14 cellular contexts compared by ENCODE assay signal in the genomic region with DNA sequence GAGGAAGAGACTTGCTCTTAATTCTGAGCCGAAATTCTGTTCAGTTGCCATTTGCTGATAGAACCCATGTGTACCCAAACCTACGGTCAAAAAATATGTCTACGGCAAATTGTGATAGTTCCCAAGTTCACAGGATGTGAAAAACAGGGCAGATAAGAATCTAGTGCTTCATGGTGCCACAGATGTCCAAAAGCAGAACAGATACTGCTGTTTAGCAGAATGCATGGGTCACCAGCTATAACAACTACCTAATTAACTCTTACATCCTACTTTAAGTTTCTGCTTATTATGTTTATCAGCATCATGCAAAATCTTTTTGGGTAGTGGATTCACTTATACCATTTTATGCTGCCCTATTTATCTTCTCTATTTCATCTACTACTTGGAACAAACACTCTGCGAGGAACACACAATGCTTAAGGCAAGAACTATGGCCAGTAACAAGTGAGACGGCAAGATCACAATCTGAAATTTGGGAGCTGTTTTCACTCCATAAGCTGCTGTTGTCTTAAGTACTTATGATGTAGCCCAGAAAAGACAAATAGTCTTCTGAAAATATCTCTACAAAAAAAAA.
DNase-seq lines count a peak whose midpoint lies in the region; ATAC-seq, FAIRE-seq and TF ChIP-seq lines count a peak whose summit lies in the region.
"Had no signal": no experiment of that assay in that cellular context is flagged by ENCODE, and none has a peak within 500 bp of the region (broad histone marks: within the 10 kb centered on the region; RNA-seq: fewer than 3 reads in every experiment).

No MANE protein-coding gene starts in this region.

- no peak overlapping the region for H3K27ac ChIP-seq in SJCRH30

- POLR2A ChIA-PET in activated CD8-positive, alpha-beta T cell treated with anti-CD3 and anti-CD28 coated beads for 36 hours (lab: Charles Lee) = no interaction called here

- CTCF ChIA-PET in activated CD8-positive, alpha-beta T cell treated with anti-CD3 and anti-CD28 coated beads for 36 hours (lab: Charles Lee) = no interaction called here

- no peaks in the 10 kb centered on the region for H3K36me3 ChIP-seq in SJCRH30

- H3K9me3 Mint-ChIP-seq in activated CD8-positive, alpha-beta T cell treated with anti-CD3 and anti-CD28 coated beads for 36 hours = peaks cover 5% of the 10 kb centered on the region

- no peaks in the 10 kb centered on the region for H3K36me3 Mint-ChIP-seq in activated CD8-positive, alpha-beta T cell treated with anti-CD3 and anti-CD28 coated beads for 36 hours (ENCODE audit: low read depth)

- DNase-seq in GM12892 (ENCODE audit: insufficient read length) (no peak), GM20000 (ENCODE audit: low spot score) (peak; percentile 14), NOMO-1 treated with DMSO at 0.1 percent for 48 hours (lab: John Stamatoyannopoulos, UW; ENCODE audit: unreplicated experiment) (peak; percentile 90), NCI-H1092 (lab: John Stamatoyannopoulos, UW) (no peak), SJCRH30 (no peak), mesenteric fat pad (ENCODE audit: low spot score) (no peak)
- no peak for DNase-seq in activated CD8-positive, alpha-beta T cell treated with anti-CD3 and anti-CD28 coated beads for 36 hours
- DNase-seq: AML-193, foreskin melanocyte, IMR-90, mammary epithelial cell, NCI-H510A had no signal

- no peaks in the 10 kb centered on the region for H3K27me3 Mint-ChIP-seq in activated CD8-positive, alpha-beta T cell treated with anti-CD3 and anti-CD28 coated beads for 36 hours

- no peak overlapping the region for H3K27ac Mint-ChIP-seq in activated CD8-positive, alpha-beta T cell treated with anti-CD3 and anti-CD28 coated beads for 36 hours

- no peak for TF ChIP-seq CTCF in GM20000 (IDR thresholded peaks at IDR 0.05; ENCODE audit: extremely low read depth, missing control alignments)
- TF ChIP-seq CTCF in activated CD8-positive, alpha-beta T cell treated with anti-CD3 and anti-CD28 coated beads for 36 hours (IDR thresholded peaks at IDR 0.05) = no peak

- H3K4me1 ChIP-seq in SJCRH30 = no peaks in the 10 kb centered on the region; the same call in 1 of the 2 replicates

- ATAC-seq in HG03097 (IDR thresholded peaks at IDR 0.05; ENCODE audit: low FRiP score, unreplicated experiment) = peak; percentile 98
- no peak for ATAC-seq in activated CD8-positive, alpha-beta T cell treated with anti-CD3 and anti-CD28 coated beads for 36 hours

- peak; percentile 68 for FAIRE-seq in GM12892 (lab: Jason Lieb, UNC)
- FAIRE-seq: TTC549 had no signal

- H3K9me3 ChIP-seq in SJCRH30 (replicated peaks) = no peaks in the 10 kb centered on the region

- no peaks in the 10 kb centered on the region for H3K27me3 ChIP-seq in SJCRH30

- TF ChIP-seq POLR2A in GM12892 (IDR thresholded peaks at IDR 0.05; ENCODE audit: low read depth, low read length) = no peak

- intact Hi-C loops in activated CD8-positive, alpha-beta T cell treated with anti-CD3 and anti-CD28 coated beads for 36 hours (cut with micrococcal nuclease) = no loop called here

- no peak overlapping the region for H3K4me3 ChIP-seq in SJCRH30

- H3K4me3 Mint-ChIP-seq in activated CD8-positive, alpha-beta T cell treated with anti-CD3 and anti-CD28 coated beads for 36 hours = no peak overlapping the region

- H3K4me1 Mint-ChIP-seq in activated CD8-positive, alpha-beta T cell treated with anti-CD3 and anti-CD28 coated beads for 36 hours (ENCODE audit: low read depth) = no peaks in the 10 kb centered on the region

Comparison
In these comparisons a context has a peak if more than half of its experiments do, and no peak if none do; other contexts are left out.
1. DNase-seq: peak in GM20000 (single experiment) and NOMO-1 treated with DMSO at 0.1 percent for 48 hours (single experiment); none in GM12892 (single experiment), NCI-H1092 (single experiment), SJCRH30 (0 of 2), mesenteric fat pad (single experiment) and activated CD8-positive, alpha-beta T cell treated with anti-CD3 and anti-CD28 coated beads for 36 hours (single experiment).